In genomic region chrX:37825225-37825842, GRCh38 we compare ENCODE assay signal across 9 cellular contexts. TPM values are rescaled to one million over a fixed set of nuclear protein-coding genes. Genes with fewer than 3 reads are reported as not detected.
DNase-seq lines count a peak whose midpoint lies in the region; ATAC-seq and TF ChIP-seq lines count a peak whose summit lies in the region.
"Had no signal": no experiment of that assay in that cellular context is flagged by ENCODE, and none has a peak within 500 bp of the region (broad histone marks: within the 10 kb centered on the region; RNA-seq: fewer than 3 reads in every experiment).

No MANE protein-coding gene starts in this region.

- peak overlapping the region in 1 of 4 donors; percentile 4 for H3K4me3 Mint-ChIP-seq in IgD-negative memory B cell
- H3K4me3 Mint-ChIP-seq in stimulated activated naive CD8-positive, alpha-beta T cell treated with anti-CD3 and anti-CD28 coated beads, Interleukin-15, amount 100 ng/mL, for 72 hours: no peak overlapping the region

- H3K9me3 Mint-ChIP-seq in IgD-negative memory B cell: no peaks in the 10 kb centered on the region
- H3K9me3 Mint-ChIP-seq in stimulated activated naive CD8-positive, alpha-beta T cell treated with anti-CD3 and anti-CD28 coated beads, Interleukin-15, amount 100 ng/mL, for 72 hours: no peaks in the 10 kb centered on the region

- TF ChIP-seq CTCF in C4-2B (conservative IDR thresholded peaks at IDR 0.05): peak; percentile 90

- H3K4me1 Mint-ChIP-seq in IgD-negative memory B cell: peaks cover 16 to 25% (median 22%) of the 10 kb centered on the region in 3 donors
- H3K4me1 Mint-ChIP-seq in stimulated activated naive CD8-positive, alpha-beta T cell treated with anti-CD3 and anti-CD28 coated beads, Interleukin-15, amount 100 ng/mL, for 72 hours: peaks cover 18% of the 10 kb centered on the region

- DNase-seq in T-helper 2 cell: peak in 4 of 5 experiments; percentile 13 to 53 (median 29)
- DNase-seq in central memory CD4-positive, alpha-beta T cell: peak; percentile 50
- DNase-seq in lung microvascular endothelial cell (ENCODE audit: low read depth in 2 of 2): peak; percentile 38 to 53
- DNase-seq in stimulated activated naive CD8-positive, alpha-beta T cell treated with anti-CD3 and anti-CD28 coated beads, Interleukin-15, amount 100 ng/mL, for 72 hours: peak; percentile 30 to 38
- DNase-seq in A172 (ENCODE audit: low spot score): no peak

- no peaks in the 10 kb centered on the region for H3K36me3 Mint-ChIP-seq in IgD-negative memory B cell

- ATAC-seq in GM18511 (IDR thresholded peaks at IDR 0.05; ENCODE audit: unreplicated experiment): peak; percentile 82
- no peak for ATAC-seq in stimulated activated naive CD8-positive, alpha-beta T cell treated with anti-CD3 and anti-CD28 coated beads, Interleukin-15, amount 100 ng/mL, for 72 hours

- H3K27me3 Mint-ChIP-seq in IgD-negative memory B cell: no peaks in the 10 kb centered on the region
- no peaks in the 10 kb centered on the region for H3K27me3 Mint-ChIP-seq in stimulated activated naive CD8-positive, alpha-beta T cell treated with anti-CD3 and anti-CD28 coated beads, Interleukin-15, amount 100 ng/mL, for 72 hours

- H3K27ac ChIP-seq in C4-2B: no peak overlapping the region
- H3K27ac ChIP-seq: SK-N-MC had no signal

- peak overlapping the region in 2 of 3 donors; percentile 7 to 35 for H3K27ac Mint-ChIP-seq in IgD-negative memory B cell
- H3K27ac Mint-ChIP-seq in stimulated activated naive CD8-positive, alpha-beta T cell treated with anti-CD3 and anti-CD28 coated beads, Interleukin-15, amount 100 ng/mL, for 72 hours: no peak overlapping the region

RNA-seq across cellular contexts. Expression of gene DYNLT3, which starts 22.0 kb away (rescaled TPM):
- polyA plus RNA-seq in IgD-negative memory B cell: 29.1 TPM
- total RNA-seq in lung microvascular endothelial cell: 22.9 and 30.6 TPM in 2 replicates
- 71.1 and 84.9 TPM in 2 replicates for total RNA-seq in A172 (2014; rRNA removed; shearing (Covaris generic))

RNA-seq across cellular contexts. Expression of gene CYBB, which starts 45.5 kb away (rescaled TPM):
- 122 TPM for polyA plus RNA-seq in IgD-negative memory B cell
- total RNA-seq in lung microvascular endothelial cell: not detected in 2 replicates
- 0.19 TPM in 1 of 2 replicates, not detected in the other for total RNA-seq in A172 (2014; rRNA removed; shearing (Covaris generic))

Comparison
In these comparisons a context has a peak if more than half of its experiments do, and no peak if none do; other contexts are left out.
1. H3K27ac Mint-ChIP-seq: peak in IgD-negative memory B cell (2 of 3); none in stimulated activated naive CD8-positive, alpha-beta T cell treated with anti-CD3 and anti-CD28 coated beads, Interleukin-15, amount 100 ng/mL, for 72 hours (0 of 2).